In the genomic region with DNA sequence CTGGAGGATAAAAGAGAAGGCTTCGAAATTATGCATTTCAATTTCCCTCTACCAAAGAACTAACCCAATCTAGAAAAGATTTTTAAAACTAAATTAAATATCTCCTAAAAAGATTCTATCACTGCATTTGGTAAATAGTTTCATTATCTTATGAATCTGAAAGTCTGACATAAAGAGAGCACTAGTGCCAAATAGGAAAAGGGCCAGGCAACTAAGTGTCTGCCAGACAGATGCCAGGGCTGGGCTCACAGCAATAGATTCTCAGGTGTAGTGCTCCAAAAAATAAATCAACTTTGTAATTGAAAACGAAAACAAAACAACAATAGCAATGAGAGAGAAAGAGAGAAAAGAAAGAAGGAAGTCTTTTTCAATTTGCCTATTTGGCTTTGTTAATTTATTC, we compare ENCODE assay signal across 26 cellular contexts.
"Had no signal": no experiment of that assay in that cellular context is flagged by ENCODE, and none has a peak within 500 bp of the region (broad histone marks: within the 10 kb centered on the region; RNA-seq: fewer than 3 reads in every experiment).

No MANE protein-coding gene starts in this region.

- H3K9me3 Mint-ChIP-seq: mesothelial cell of epicardium, natural killer cell, nephron progenitor cell, neural progenitor cell had no signal

- DNase-seq: islet precursor cell; left ventricle myocardium inferior; mesendoderm; naive B cell; natural killer cell; nephron progenitor cell; occipital lobe; ovary; stimulated activated CD4-positive, alpha-beta T cell treated with anti-CD3 and anti-CD28 coated beads, Interleukin-12 subunit alpha, Interleukin-12 subunit beta, amount 100 ng/mL, for 4 hours; stimulated activated CD4-positive, alpha-beta T cell treated with anti-CD3 and anti-CD28 coated beads, Interleukin-15, amount 100 ng/mL, for 24 hours; stimulated activated CD4-positive, alpha-beta T cell treated with anti-CD3 and anti-CD28 coated beads, Interleukin-2, amount 100 ng/mL, for 24 hours; stimulated activated CD4-positive, alpha-beta T cell treated with anti-CD3 and anti-CD28 coated beads, Interleukin-4, amount 100 ng/mL, for 1 hour; stimulated activated naive B cell treated with anti-CD40 and anti-IgM and Interleukin-4, amounts not matched to agents 10 μg/mL and 1 μg/mL and 100 μg/mL, for 72 hours; stimulated activated naive CD8-positive, alpha-beta T cell treated with anti-CD3 and anti-CD28 coated beads, Interleukin-15, Interleukin-2, amounts not matched to agents 100 U/mL and 50 U/mL, for 24 hours; stomach; testis; thyroid gland; transverse colon; upper lobe of right lung had no signal

- H3K4me1 ChIP-seq: testis had no signal

- H3K27me3 ChIP-seq: neural progenitor cell, neutrophil, ovary, right atrium auricular region, stomach, testis, thyroid gland, transverse colon, upper lobe of right lung had no signal

- H3K9me3 ChIP-seq: neutrophil, ovary, right atrium auricular region, stomach, testis, thyroid gland, transverse colon, upper lobe of right lung had no signal

- H2AFZ ChIP-seq: neural progenitor cell had no signal

- H3K27ac Mint-ChIP-seq: mesothelial cell of epicardium; natural killer cell; nephron progenitor cell; neural progenitor cell; progenitor cell of endocrine pancreas; stimulated activated naive B cell treated with anti-CD40 and anti-IgM and Interleukin-4, amounts not matched to agents 10 μg/mL and 1 μg/mL and 100 μg/mL, for 72 hours had no signal

- H3K27me3 Mint-ChIP-seq: naive B cell; progenitor cell of endocrine pancreas; stimulated activated naive B cell treated with anti-CD40 and anti-IgM and Interleukin-4, amounts not matched to agents 10 μg/mL and 1 μg/mL and 100 μg/mL, for 72 hours had no signal

- H3K36me3 ChIP-seq: left ventricle myocardium inferior, neural progenitor cell, ovary, right atrium auricular region, thyroid gland, transverse colon had no signal

- H3K36me3 Mint-ChIP-seq: stimulated activated naive B cell treated with anti-CD40 and anti-IgM and Interleukin-4, amounts not matched to agents 10 μg/mL and 1 μg/mL and 100 μg/mL, for 72 hours had no signal

- H3K27ac ChIP-seq: left ventricle myocardium inferior, neural progenitor cell, ovary, right atrium auricular region, stomach, testis, thyroid gland, transverse colon, upper lobe of right lung had no signal

- H3K4me3 ChIP-seq: left ventricle myocardium inferior, lung, neural progenitor cell, ovary, right atrium auricular region, skin epidermis, stomach, testis, thyroid gland, transverse colon, upper lobe of right lung had no signal

- H3K9ac ChIP-seq: neural progenitor cell had no signal

- H3K4me3 Mint-ChIP-seq: mesothelial cell of epicardium; naive B cell; natural killer cell; nephron progenitor cell; neural progenitor cell; stimulated activated naive B cell treated with anti-CD40 and anti-IgM and Interleukin-4, amounts not matched to agents 10 μg/mL and 1 μg/mL and 100 μg/mL, for 72 hours had no signal

- H3K4me1 Mint-ChIP-seq: naive B cell; nephron progenitor cell; stimulated activated naive B cell treated with anti-CD40 and anti-IgM and Interleukin-4, amounts not matched to agents 10 μg/mL and 1 μg/mL and 100 μg/mL, for 72 hours had no signal

- H3K4me2 ChIP-seq: neural progenitor cell had no signal
